ENCODE assay signal across 8 cellular contexts in the genomic region with DNA sequence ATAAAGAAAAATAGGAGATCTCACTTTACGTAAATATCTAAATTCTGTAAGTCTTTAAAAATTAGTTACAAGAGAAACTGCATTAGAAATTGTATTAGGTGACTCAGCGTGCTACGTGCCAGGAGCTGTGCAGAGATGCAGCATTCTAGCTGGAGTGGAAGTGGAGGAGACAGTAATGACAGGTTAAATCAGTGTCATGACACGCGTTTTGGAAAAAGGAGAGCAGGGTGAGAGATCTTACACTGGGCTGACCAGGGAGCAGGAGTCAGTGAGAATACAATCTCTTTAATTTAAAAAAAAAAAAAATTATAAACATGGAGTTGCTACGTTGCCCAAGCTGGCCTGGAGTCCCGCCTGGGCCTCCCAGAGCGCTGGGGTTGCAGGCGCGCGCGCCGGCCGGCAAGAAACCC. TPM values are rescaled to one million over a fixed set of nuclear protein-coding genes. Genes with fewer than 3 reads are reported as not detected.
DNase-seq lines count a peak whose midpoint lies in the region; ATAC-seq and TF ChIP-seq lines count a peak whose summit lies in the region.

No MANE protein-coding gene starts in this region.

- peaks cover 6% of the 10 kb centered on the region for H3K36me3 ChIP-seq in neural cell (ENCODE audit: insufficient read depth, low read length)

- no peak for TF ChIP-seq RAD21 in neural cell (conservative IDR thresholded peaks at IDR 0.05)

- H4K20me1 ChIP-seq in neural cell (ENCODE audit: insufficient read depth) = no peaks in the 10 kb centered on the region

- DNase-seq in DMS53 treated with DMSO at 0.1 percent for 48 hours (lab: John Stamatoyannopoulos, UW; ENCODE audit: unreplicated experiment) = peak; percentile 10
- peak; percentile 63 for DNase-seq in SK-N-DZ (ENCODE audit: low spot score)
- peak; percentile 27 for DNase-seq in epithelial cell of proximal tubule (ENCODE audit: low read depth)
- DNase-seq in NCI-H2196 treated with DMSO at 0.1 percent for 48 hours (lab: John Stamatoyannopoulos, UW; ENCODE audit: unreplicated experiment) = no peak
- DNase-seq in GM20000 (ENCODE audit: low spot score) = no peak

- H3K27me3 ChIP-seq in neural cell (ENCODE audit: insufficient read depth, low read depth, low read length) = no peaks in the 10 kb centered on the region

- peak overlapping the region; percentile 21 for H2AFZ ChIP-seq in neural cell (ENCODE audit: low read depth, low read length)

- ATAC-seq in GM19351 (IDR thresholded peaks at IDR 0.05; ENCODE audit: unreplicated experiment) = peak; percentile 25
- ATAC-seq in HG03432 (IDR thresholded peaks at IDR 0.05; ENCODE audit: unreplicated experiment) = peak; percentile 11

- H3K4me2 ChIP-seq in neural cell (ENCODE audit: low read length) = peak overlapping the region; percentile 87

- H3K79me2 ChIP-seq in neural cell (replicated peaks; ENCODE audit: insufficient read depth, low read length) = peaks cover 10% of the 10 kb centered on the region

- peak overlapping the region; percentile 57 for H3K27ac ChIP-seq in neural cell (ENCODE audit: low read length)

- no peak for TF ChIP-seq EP300 in neural cell (conservative IDR thresholded peaks at IDR 0.05; ENCODE audit: poor library complexity, severe bottlenecking)

- no peaks in the 10 kb centered on the region for H3F3A ChIP-seq in neural cell (ENCODE audit: insufficient read depth, low read length, poor library complexity, severe bottlenecking)

- TF ChIP-seq CTCF in epithelial cell of proximal tubule (conservative IDR thresholded peaks at IDR 0.05; ENCODE audit: low read depth, low read length) = no peak
- TF ChIP-seq CTCF in neural cell (IDR thresholded peaks at IDR 0.05; ENCODE audit: poor library complexity, severe bottlenecking) = no peak
- no peak for TF ChIP-seq CTCF in GM20000 (IDR thresholded peaks at IDR 0.05; ENCODE audit: extremely low read depth, missing control alignments)

- peak overlapping the region; percentile 72 for H3K9ac ChIP-seq in neural cell (ENCODE audit: low read length)

- peak overlapping the region; percentile 84 for H3K4me3 ChIP-seq in epithelial cell of proximal tubule (ENCODE audit: low read depth, low read length)
- peak overlapping the region; percentile 74 for H3K4me3 ChIP-seq in neural cell (ENCODE audit: low read length)

- H3K9me3 ChIP-seq in neural cell (ENCODE audit: low read length) = no peaks in the 10 kb centered on the region

- no peaks in the 10 kb centered on the region for H3K9me2 ChIP-seq in neural cell (ENCODE audit: insufficient read depth, low read length)

TF ChIP-seq in neural cell, 6 proteins besides CTCF, POLR2A, EP300 and RAD21:
- TF ChIP-seq POLR2AphosphoS5 (IDR thresholded peaks at IDR 0.05) (peak; percentile 26), REST (IDR thresholded peaks at IDR 0.05; ENCODE audit: borderline replicate concordance) (no peak)

RNA-seq across cellular contexts. Expression of gene TUBGCP5, which starts 0.6 kb away (rescaled TPM):
- 26.8 and 34.1 TPM in 2 replicates for polyA plus RNA-seq in SK-N-DZ (2014; cell fraction: cytosol; rRNA removed)
- 37.2 and 38.8 TPM in 2 replicates for polyA plus RNA-seq in SK-N-DZ (2014; cell fraction: nucleus; rRNA removed)
- total RNA-seq in epithelial cell of proximal tubule = 14.8 and 23.6 TPM in 2 replicates
- polyA plus RNA-seq in neural cell = 23.3 and 30.3 TPM in 2 replicates
- 46.5 and 53.7 TPM in 2 replicates for polyA minus RNA-seq in neural cell

RNA-seq across cellular contexts. Expression of gene CYFIP1, which starts 58.6 kb away (rescaled TPM):
- 70.3 and 81.9 TPM in 2 replicates for polyA plus RNA-seq in SK-N-DZ (2014; cell fraction: cytosol; rRNA removed)
- polyA plus RNA-seq in SK-N-DZ (2014; cell fraction: nucleus; rRNA removed) = 67.9 and 92.8 TPM in 2 replicates
- 104 and 119 TPM in 2 replicates for total RNA-seq in epithelial cell of proximal tubule
- polyA plus RNA-seq in neural cell = 9.3 and 22.2 TPM in 2 replicates
- 18.5 and 19.0 TPM in 2 replicates for polyA minus RNA-seq in neural cell

Comparison
In these comparisons a context has a peak if more than half of its experiments do, and no peak if none do; other contexts are left out.
1. DNase-seq: peak in DMS53 treated with DMSO at 0.1 percent for 48 hours (single experiment), SK-N-DZ (single experiment) and epithelial cell of proximal tubule (single experiment); none in NCI-H2196 treated with DMSO at 0.1 percent for 48 hours (single experiment) and GM20000 (single experiment).